2 cellular contexts compared by ENCODE assay signal in genomic region chr4:128056396-128056795, GRCh38.
TF ChIP-seq lines count a peak whose summit lies in the region.

No MANE protein-coding gene starts in this region.

TF ChIP-seq in HepG2, 621 proteins besides CTCF, POLR2A, EP300 and RAD21 (continued from another document):
- TF ChIP-seq ARID3A (IDR thresholded peaks at IDR 0.05; ENCODE audit: low read depth, low read length) (no peak), ZNF382 (CRISPR knock-in tag; IDR thresholded peaks at IDR 0.05; ENCODE audit: borderline replicate concordance) (no peak)
- TF ChIP-seq, protein P1, sequence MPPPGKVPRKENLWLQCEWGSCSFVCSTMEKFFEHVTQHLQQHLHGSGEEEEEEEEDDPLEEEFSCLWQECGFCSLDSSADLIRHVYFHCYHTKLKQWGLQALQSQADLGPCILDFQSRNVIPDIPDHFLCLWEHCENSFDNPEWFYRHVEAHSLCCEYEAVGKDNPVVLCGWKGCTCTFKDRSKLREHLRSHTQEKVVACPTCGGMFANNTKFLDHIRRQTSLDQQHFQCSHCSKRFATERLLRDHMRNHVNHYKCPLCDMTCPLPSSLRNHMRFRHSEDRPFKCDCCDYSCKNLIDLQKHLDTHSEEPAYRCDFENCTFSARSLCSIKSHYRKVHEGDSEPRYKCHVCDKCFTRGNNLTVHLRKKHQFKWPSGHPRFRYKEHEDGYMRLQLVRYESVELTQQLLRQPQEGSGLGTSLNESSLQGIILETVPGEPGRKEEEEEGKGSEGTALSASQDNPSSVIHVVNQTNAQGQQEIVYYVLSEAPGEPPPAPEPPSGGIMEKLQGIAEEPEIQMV (CRISPR knock-in tag; IDR thresholded peaks at IDR 0.05; ENCODE audit: low read depth): no peak

TF ChIP-seq in WTC11, 78 proteins besides CTCF, POLR2A, EP300 and RAD21 (continued from another document):
- no peak for TF ChIP-seq NR3C1 (CRISPR knock-in tag; conservative IDR thresholded peaks at IDR 0.05; ENCODE audit: low read depth)
- no peak for TF ChIP-seq CREB1 (CRISPR knock-in tag; IDR thresholded peaks at IDR 0.05)
- TF ChIP-seq, protein P2, sequence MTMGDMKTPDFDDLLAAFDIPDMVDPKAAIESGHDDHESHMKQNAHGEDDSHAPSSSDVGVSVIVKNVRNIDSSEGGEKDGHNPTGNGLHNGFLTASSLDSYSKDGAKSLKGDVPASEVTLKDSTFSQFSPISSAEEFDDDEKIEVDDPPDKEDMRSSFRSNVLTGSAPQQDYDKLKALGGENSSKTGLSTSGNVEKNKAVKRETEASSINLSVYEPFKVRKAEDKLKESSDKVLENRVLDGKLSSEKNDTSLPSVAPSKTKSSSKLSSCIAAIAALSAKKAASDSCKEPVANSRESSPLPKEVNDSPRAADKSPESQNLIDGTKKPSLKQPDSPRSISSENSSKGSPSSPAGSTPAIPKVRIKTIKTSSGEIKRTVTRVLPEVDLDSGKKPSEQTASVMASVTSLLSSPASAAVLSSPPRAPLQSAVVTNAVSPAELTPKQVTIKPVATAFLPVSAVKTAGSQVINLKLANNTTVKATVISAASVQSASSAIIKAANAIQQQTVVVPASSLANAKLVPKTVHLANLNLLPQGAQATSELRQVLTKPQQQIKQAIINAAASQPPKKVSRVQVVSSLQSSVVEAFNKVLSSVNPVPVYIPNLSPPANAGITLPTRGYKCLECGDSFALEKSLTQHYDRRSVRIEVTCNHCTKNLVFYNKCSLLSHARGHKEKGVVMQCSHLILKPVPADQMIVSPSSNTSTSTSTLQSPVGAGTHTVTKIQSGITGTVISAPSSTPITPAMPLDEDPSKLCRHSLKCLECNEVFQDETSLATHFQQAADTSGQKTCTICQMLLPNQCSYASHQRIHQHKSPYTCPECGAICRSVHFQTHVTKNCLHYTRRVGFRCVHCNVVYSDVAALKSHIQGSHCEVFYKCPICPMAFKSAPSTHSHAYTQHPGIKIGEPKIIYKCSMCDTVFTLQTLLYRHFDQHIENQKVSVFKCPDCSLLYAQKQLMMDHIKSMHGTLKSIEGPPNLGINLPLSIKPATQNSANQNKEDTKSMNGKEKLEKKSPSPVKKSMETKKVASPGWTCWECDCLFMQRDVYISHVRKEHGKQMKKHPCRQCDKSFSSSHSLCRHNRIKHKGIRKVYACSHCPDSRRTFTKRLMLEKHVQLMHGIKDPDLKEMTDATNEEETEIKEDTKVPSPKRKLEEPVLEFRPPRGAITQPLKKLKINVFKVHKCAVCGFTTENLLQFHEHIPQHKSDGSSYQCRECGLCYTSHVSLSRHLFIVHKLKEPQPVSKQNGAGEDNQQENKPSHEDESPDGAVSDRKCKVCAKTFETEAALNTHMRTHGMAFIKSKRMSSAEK (CRISPR knock-in tag; IDR thresholded peaks at IDR 0.05; ENCODE audit: borderline replicate concordance): no peak
- TF ChIP-seq FOXP4 (CRISPR knock-in tag; IDR thresholded peaks at IDR 0.05): no peak
- peak; percentile 92 for TF ChIP-seq ZNF121 (CRISPR knock-in tag; IDR thresholded peaks at IDR 0.05)
